Comparison of ENCODE assay signal across 9 cellular contexts in the genomic region with DNA sequence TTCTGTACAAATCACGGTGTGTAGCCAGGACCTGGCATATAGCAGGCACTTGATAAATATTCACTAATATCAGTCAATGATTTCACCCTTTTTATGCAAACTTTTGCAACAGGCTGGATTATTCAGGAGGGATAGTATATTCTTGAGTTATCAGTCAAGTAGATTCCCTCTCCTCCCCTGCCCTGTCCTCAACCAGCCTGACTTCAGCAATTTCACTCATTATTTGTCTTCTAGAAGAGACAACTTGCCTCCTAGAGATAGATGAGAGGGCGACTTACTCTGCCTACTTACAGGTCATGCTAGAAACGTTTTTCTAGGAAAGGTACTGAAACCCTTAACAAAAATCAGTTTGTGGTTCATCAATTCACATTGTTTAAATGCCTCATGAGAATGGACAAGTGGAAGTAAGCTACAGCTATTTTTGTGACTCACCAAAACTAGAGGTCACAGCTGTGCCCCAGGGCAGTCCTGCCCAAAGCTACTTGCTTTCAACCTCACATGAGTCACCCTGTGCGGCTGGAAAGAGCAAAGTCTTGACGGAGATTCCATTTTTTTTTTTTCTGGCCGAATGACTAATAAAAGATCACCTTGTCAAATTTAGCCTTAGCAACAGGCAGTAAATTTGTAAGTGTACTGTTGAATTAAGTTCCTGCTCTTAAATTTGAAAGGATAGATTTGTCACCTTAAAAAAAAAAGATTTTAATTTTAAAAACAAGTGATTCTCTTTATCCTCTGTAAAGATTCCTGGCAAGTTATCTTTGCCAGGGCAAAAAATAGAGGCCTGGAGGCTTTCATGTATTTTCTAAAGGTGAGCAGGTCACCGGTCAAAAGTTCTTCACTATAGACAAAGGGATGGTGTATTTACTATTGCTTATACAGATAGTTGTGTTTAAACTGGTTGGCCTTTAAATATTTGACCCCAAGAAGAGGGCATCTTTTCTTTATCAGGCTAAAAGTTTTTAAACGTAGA.
DNase-seq lines count a peak whose midpoint lies in the region; ATAC-seq and TF ChIP-seq lines count a peak whose summit lies in the region.
"Had no signal": no experiment of that assay in that cellular context is flagged by ENCODE, and none has a peak within 500 bp of the region (broad histone marks: within the 10 kb centered on the region; RNA-seq: fewer than 3 reads in every experiment).

No MANE protein-coding gene starts in this region.

- CTCF ChIA-PET in Panc1 (lab: Charles Lee): no interaction called here
- CTCF ChIA-PET in activated CD4-positive, alpha-beta memory T cell treated with anti-CD3 and anti-CD28 coated beads for 36 hours (lab: Charles Lee): interaction anchor here (0.5 to 0.6 kb wide), 3 partner anchors 12 to 155 kb away, joined by 3 to 4 read pairs (median 3); no protein-coding TSS in a partner anchor

- H3K4me3 ChIP-seq in HFF-Myc (replicated peaks; ENCODE audit: low read depth, low read length) (no peak overlapping the region), Panc1 (ENCODE audit: low read depth in 2 of 2, low read length in 2 of 2) (no peak overlapping the region), kidney epithelial cell (ENCODE audit: low read depth, low read length) (no peak overlapping the region)

- no peak for TF ChIP-seq CTCF in HFF-Myc (IDR thresholded peaks at IDR 0.05; ENCODE audit: low read depth, low read length, missing control alignments)
- TF ChIP-seq CTCF in Panc1 (IDR thresholded peaks at IDR 0.05): no peak
- TF ChIP-seq CTCF in kidney epithelial cell (IDR thresholded peaks at IDR 0.05; ENCODE audit: insufficient read depth, low read length, poor library complexity, severe bottlenecking): no peak
- TF ChIP-seq CTCF in GM13977 (IDR thresholded peaks at IDR 0.05; ENCODE audit: extremely low read depth, insufficient read depth, missing control alignments): no peak

- BruUV-seq in Panc1 (replicated peaks; lab: Mats Ljungman, UMichigan): no TSS peak

- no peaks in the 10 kb centered on the region for H3K36me3 Mint-ChIP-seq in activated CD4-positive, alpha-beta memory T cell treated with anti-CD3 and anti-CD28 coated beads for 36 hours

- H3K9me3 ChIP-seq in Panc1 (ENCODE audit: control insufficient read depth, insufficient read depth, low read depth, low read length): no peaks in the 10 kb centered on the region
- H3K9me3 ChIP-seq: neutrophil had no signal

- H3K9me3 Mint-ChIP-seq in activated CD4-positive, alpha-beta memory T cell treated with anti-CD3 and anti-CD28 coated beads for 36 hours: no peaks in the 10 kb centered on the region

- H3K4me3 Mint-ChIP-seq in activated CD4-positive, alpha-beta memory T cell treated with anti-CD3 and anti-CD28 coated beads for 36 hours: no peak overlapping the region

- H3K27me3 ChIP-seq in Panc1 (ENCODE audit: control insufficient read depth, insufficient read depth, low read length) (no peaks in the 10 kb centered on the region), kidney epithelial cell (ENCODE audit: control insufficient read depth, insufficient read depth, low read length) (no peaks in the 10 kb centered on the region)
- H3K27me3 ChIP-seq: neutrophil had no signal

- H3K36me3 ChIP-seq in Panc1 (ENCODE audit: control insufficient read depth, insufficient read depth, low read length) (no peaks in the 10 kb centered on the region), kidney epithelial cell (ENCODE audit: control insufficient read depth, insufficient read depth, low read length) (no peaks in the 10 kb centered on the region)
- H3K36me3 ChIP-seq: neutrophil had no signal

- H3K4me1 ChIP-seq in Panc1 (ENCODE audit: control insufficient read depth, insufficient read depth, low read length): no peaks in the 10 kb centered on the region

- H3K27ac Mint-ChIP-seq in activated CD4-positive, alpha-beta memory T cell treated with anti-CD3 and anti-CD28 coated beads for 36 hours: no peak overlapping the region

- ATAC-seq in Panc1 (peak; percentile 97), HG03520 (IDR thresholded peaks at IDR 0.05; ENCODE audit: unreplicated experiment) (no peak)

- POLR2A ChIA-PET in Panc1 (lab: Charles Lee): no interaction called here
- POLR2A ChIA-PET in activated CD4-positive, alpha-beta memory T cell treated with anti-CD3 and anti-CD28 coated beads for 36 hours (lab: Charles Lee): no interaction called here

- H3K4me1 Mint-ChIP-seq in activated CD4-positive, alpha-beta memory T cell treated with anti-CD3 and anti-CD28 coated beads for 36 hours (ENCODE audit: low read depth): no peaks in the 10 kb centered on the region

- H3K27ac ChIP-seq in Panc1 (ENCODE audit: low read length): peak overlapping the region; percentile 57; the same call in 1 of the 2 replicates
- H3K27ac ChIP-seq: neutrophil had no signal

- DNase-seq in Caki2 (ENCODE audit: low read depth): peak; percentile 91
- peak; percentile 93 for DNase-seq in HFF-Myc (ENCODE audit: extremely low read depth, low read depth)
- peak; percentile 81 for DNase-seq in Panc1 (ENCODE audit: low read depth, low spot score)
- DNase-seq in kidney epithelial cell (ENCODE audit: low read depth): peak; percentile 99
- no peak for DNase-seq in activated CD4-positive, alpha-beta memory T cell treated with anti-CD3 and anti-CD28 coated beads for 36 hours
- DNase-seq in GM13977 (ENCODE audit: low spot score): no peak
- DNase-seq in putamen (ENCODE audit: low spot score): no peak

- peaks cover 2% of the 10 kb centered on the region for H3K27me3 Mint-ChIP-seq in activated CD4-positive, alpha-beta memory T cell treated with anti-CD3 and anti-CD28 coated beads for 36 hours

- in situ Hi-C loops in Caki2 (cut with HindIII; ENCODE audit: low pct_unique_long_range_greater_than_20kb, low sequenced_read_pairs) (no loop called here), Panc1 (cut with HindIII; ENCODE audit: low pct_unique_long_range_greater_than_20kb, low sequenced_read_pairs) (no loop called here), GM13977 (cut with MboI; ENCODE audit: low pct_unique_long_range_greater_than_20kb, low sequenced_read_pairs, unreplicated experiment) (loop anchor here (25.0 kb wide), 1 partner anchor 188 kb away; no protein-coding TSS in a partner anchor)

- intact Hi-C loops in Panc1 (cut with micrococcal nuclease; ENCODE audit: unreplicated experiment): loop anchor here (10.0 kb wide), 1 partner anchor 54 kb away; no protein-coding TSS in a partner anchor
- intact Hi-C loops in activated CD4-positive, alpha-beta memory T cell treated with anti-CD3 and anti-CD28 coated beads for 36 hours (cut with micrococcal nuclease): no loop called here

Comparison
In these comparisons a context has a peak if more than half of its experiments do, and no peak if none do; other contexts are left out.
1. DNase-seq: peak in Caki2 (single experiment), HFF-Myc (single experiment), Panc1 (single experiment) and kidney epithelial cell (single experiment); none in activated CD4-positive, alpha-beta memory T cell treated with anti-CD3 and anti-CD28 coated beads for 36 hours (single experiment), GM13977 (single experiment) and putamen (single experiment).